Comparison of ENCODE assay signal across 28 cellular contexts in genomic region chr5:76111510-76112174, GRCh38. TPM values are rescaled to one million over a fixed set of nuclear protein-coding genes. Genes with fewer than 3 reads are reported as not detected.
"Had no signal": no experiment of that assay in that cellular context is flagged by ENCODE, and none has a peak within 500 bp of the region (broad histone marks: within the 10 kb centered on the region; RNA-seq: fewer than 3 reads in every experiment).

No MANE protein-coding gene starts in this region.

- H3K4me3 Mint-ChIP-seq: activated naive CD4-positive, alpha-beta T cell treated with anti-CD3 and anti-CD28 coated beads for 36 hours; activated naive CD8-positive, alpha-beta T cell treated with anti-CD3 and anti-CD28 coated beads, Interleukin-2, amount 10 ng/mL, durations not matched to agents 7 days and 5 days; natural killer cell treated with Interleukin-12 subunit alpha and Interleukin-12 subunit beta and Interleukin-15 and Interleukin-18, amount 100 ng/mL, for 72 hours; stimulated activated memory B cell treated with anti-CD40 and anti-IgM and Interleukin-4, amounts not matched to agents 10 μg/mL and 1 μg/mL and 100 μg/mL, for 72 hours; stimulated activated naive CD8-positive, alpha-beta T cell treated with anti-CD3 and anti-CD28 coated beads, Interleukin-15, amount 100 ng/mL, for 72 hours; WTC11 had no signal

- ATAC-seq: left lung; lower lobe of right lung; natural killer cell treated with Interleukin-12 subunit alpha and Interleukin-12 subunit beta and Interleukin-15 and Interleukin-18, amount 100 ng/mL, for 72 hours; right lobe of liver; stimulated activated memory B cell treated with anti-CD40 and anti-IgM and Interleukin-4, amounts not matched to agents 10 μg/mL and 1 μg/mL and 100 μg/mL, for 72 hours; stimulated activated naive CD8-positive, alpha-beta T cell treated with anti-CD3 and anti-CD28 coated beads, Interleukin-15, amount 100 ng/mL, for 72 hours; WTC11 had no signal

- H3K27me3 ChIP-seq: breast epithelium, gastrocnemius medialis, left lung, right lobe of liver, thyroid gland, upper lobe of left lung, vagina had no signal

- H3K27ac ChIP-seq: breast epithelium, gastrocnemius medialis, left lung, lower lobe of right lung, right lobe of liver, thyroid gland, upper lobe of left lung, vagina had no signal

- H3K4me3 ChIP-seq: breast epithelium, gastrocnemius medialis, left lung, lower lobe of right lung, right lobe of liver, thyroid gland, upper lobe of left lung, vagina had no signal

- H3K9me3 Mint-ChIP-seq: activated naive CD4-positive, alpha-beta T cell treated with anti-CD3 and anti-CD28 coated beads for 36 hours; activated naive CD8-positive, alpha-beta T cell treated with anti-CD3 and anti-CD28 coated beads, Interleukin-2, amount 10 ng/mL, durations not matched to agents 7 days and 5 days; stimulated activated memory B cell treated with anti-CD40 and anti-IgM and Interleukin-4, amounts not matched to agents 10 μg/mL and 1 μg/mL and 100 μg/mL, for 72 hours; stimulated activated naive CD8-positive, alpha-beta T cell treated with anti-CD3 and anti-CD28 coated beads, Interleukin-15, amount 100 ng/mL, for 72 hours; WTC11 had no signal

- H3K36me3 ChIP-seq: breast epithelium, gastrocnemius medialis, left lung, lower lobe of right lung, right lobe of liver, thyroid gland, upper lobe of left lung, vagina had no signal

- H3K4me1 ChIP-seq: breast epithelium, gastrocnemius medialis, left lung, right lobe of liver, thyroid gland, vagina had no signal

- DNase-seq: activated CD4-positive, alpha-beta T cell treated with anti-CD3 and anti-CD28 coated beads for 1 hour; activated effector memory CD4-positive, alpha-beta T cell treated with Interleukin-2 at 50 U/mL for 16 hours; activated naive CD4-positive, alpha-beta T cell treated with anti-CD3 and anti-CD28 coated beads for 36 hours; activated naive CD8-positive, alpha-beta T cell treated with anti-CD3 and anti-CD28 coated beads, Interleukin-2, amount 10 ng/mL, durations not matched to agents 7 days and 5 days; amniotic stem cell; central memory CD4-positive, alpha-beta T cell; gastrocnemius medialis; glutamatergic neuron; left lung; lower lobe of right lung; mesendoderm; right lobe of liver; stimulated activated CD4-positive, alpha-beta T cell treated with anti-CD3 and anti-CD28 coated beads, Interleukin-4, amount 100 ng/mL, for 4 hours; stimulated activated CD8-positive, alpha-beta memory T cell treated with anti-CD3 and anti-CD28 coated beads, Interleukin-4, amount 100 ng/mL, for 48 hours; stimulated activated naive CD8-positive, alpha-beta T cell treated with anti-CD3 and anti-CD28 coated beads, Interleukin-15, amount 100 ng/mL, for 72 hours; substantia nigra; thyroid gland had no signal

- H3K27ac Mint-ChIP-seq: activated naive CD4-positive, alpha-beta T cell treated with anti-CD3 and anti-CD28 coated beads for 36 hours; activated naive CD8-positive, alpha-beta T cell treated with anti-CD3 and anti-CD28 coated beads, Interleukin-2, amount 10 ng/mL, durations not matched to agents 7 days and 5 days; stimulated activated memory B cell treated with anti-CD40 and anti-IgM and Interleukin-4, amounts not matched to agents 10 μg/mL and 1 μg/mL and 100 μg/mL, for 72 hours; WTC11 had no signal

- FAIRE-seq: astrocyte, islet of Langerhans had no signal

- H3K9me3 ChIP-seq: breast epithelium, gastrocnemius medialis, left lung, lower lobe of right lung, right lobe of liver, thyroid gland, upper lobe of left lung, vagina had no signal

- H3K4me1 Mint-ChIP-seq: stimulated activated memory B cell treated with anti-CD40 and anti-IgM and Interleukin-4, amounts not matched to agents 10 μg/mL and 1 μg/mL and 100 μg/mL, for 72 hours; stimulated activated naive CD8-positive, alpha-beta T cell treated with anti-CD3 and anti-CD28 coated beads, Interleukin-15, amount 100 ng/mL, for 72 hours had no signal

- H3K36me3 Mint-ChIP-seq: activated naive CD8-positive, alpha-beta T cell treated with anti-CD3 and anti-CD28 coated beads, Interleukin-2, amount 10 ng/mL, durations not matched to agents 7 days and 5 days; natural killer cell treated with Interleukin-12 subunit alpha and Interleukin-12 subunit beta and Interleukin-15 and Interleukin-18, amount 100 ng/mL, for 72 hours; stimulated activated memory B cell treated with anti-CD40 and anti-IgM and Interleukin-4, amounts not matched to agents 10 μg/mL and 1 μg/mL and 100 μg/mL, for 72 hours; WTC11 had no signal

RNA-seq across cellular contexts. Expression of gene SV2C, which starts 28.5 kb away (rescaled TPM):
- total RNA-seq: activated naive CD4-positive, alpha-beta T cell treated with anti-CD3 and anti-CD28 coated beads for 36 hours; epithelial cell of proximal tubule; gastrocnemius medialis; osteoblast; renal cortical epithelial cell had no signal
